Comparison of ENCODE assay signal across 9 cellular contexts in genomic region chr2:55120634-55121359, GRCh38.
A peak's percentile ranks its signal among the peaks of the same experiment; 100 is the strongest.
DNase-seq lines count a peak whose midpoint lies in the region; ATAC-seq and TF ChIP-seq lines count a peak whose summit lies in the region.
"Had no signal": no experiment of that assay in that cellular context is flagged by ENCODE, and none has a peak within 500 bp of the region (broad histone marks: within the 10 kb centered on the region; RNA-seq: fewer than 3 reads in every experiment).

No MANE protein-coding gene starts in this region.

- H3K4me1 Mint-ChIP-seq in nephron progenitor cell: peaks cover 35% of the 10 kb centered on the region
- peaks cover 1% of the 10 kb centered on the region for H3K4me1 Mint-ChIP-seq in activated T-helper 1 cell treated with anti-CD3 and anti-CD28 coated beads, Interleukin-12 subunit alpha, Interleukin-12 subunit beta, Interleukin-2, Interleukin-4 antibody, amounts not matched to agents 30 ng/mL and 10 ng/mL and 1 ng/mL, durations not matched to agents 14 hours and 24 hours and 36 hours (ENCODE audit: low read depth)

- H3K4me3 Mint-ChIP-seq in nephron progenitor cell: peak overlapping the region; percentile 46
- H3K4me3 Mint-ChIP-seq in activated T-helper 1 cell treated with anti-CD3 and anti-CD28 coated beads, Interleukin-12 subunit alpha, Interleukin-12 subunit beta, Interleukin-2, Interleukin-4 antibody, amounts not matched to agents 30 ng/mL and 10 ng/mL and 1 ng/mL, durations not matched to agents 14 hours and 24 hours and 36 hours: no peak overlapping the region

- intact Hi-C loops in activated T-helper 1 cell treated with anti-CD3 and anti-CD28 coated beads, Interleukin-12 subunit alpha, Interleukin-12 subunit beta, Interleukin-2, Interleukin-4 antibody, amounts not matched to agents 30 ng/mL and 10 ng/mL and 1 ng/mL, durations not matched to agents 14 hours and 24 hours and 36 hours (cut with micrococcal nuclease): no loop called here

- TF ChIP-seq CTCF in coronary artery (IDR thresholded peaks at IDR 0.05) (no peak), nephron progenitor cell (IDR thresholded peaks at IDR 0.05) (no peak)

- H3K27ac Mint-ChIP-seq in nephron progenitor cell: peak overlapping the region; percentile 53
- H3K27ac Mint-ChIP-seq in activated T-helper 1 cell treated with anti-CD3 and anti-CD28 coated beads, Interleukin-12 subunit alpha, Interleukin-12 subunit beta, Interleukin-2, Interleukin-4 antibody, amounts not matched to agents 30 ng/mL and 10 ng/mL and 1 ng/mL, durations not matched to agents 14 hours and 24 hours and 36 hours: no peak overlapping the region

- no peak for ATAC-seq in HG03175 (IDR thresholded peaks at IDR 0.05; ENCODE audit: unreplicated experiment)

- peak overlapping the region; percentile 41 to 83 for H3K27ac ChIP-seq in coronary artery

- H3K27me3 Mint-ChIP-seq in nephron progenitor cell (ENCODE audit: low read depth, poor library complexity): peaks cover 9% of the 10 kb centered on the region
- H3K27me3 Mint-ChIP-seq in activated T-helper 1 cell treated with anti-CD3 and anti-CD28 coated beads, Interleukin-12 subunit alpha, Interleukin-12 subunit beta, Interleukin-2, Interleukin-4 antibody, amounts not matched to agents 30 ng/mL and 10 ng/mL and 1 ng/mL, durations not matched to agents 14 hours and 24 hours and 36 hours (ENCODE audit: insufficient read depth): peaks cover 6% of the 10 kb centered on the region

- peaks cover 12% of the 10 kb centered on the region for H3K36me3 Mint-ChIP-seq in nephron progenitor cell (ENCODE audit: low read depth)
- H3K36me3 Mint-ChIP-seq in activated T-helper 1 cell treated with anti-CD3 and anti-CD28 coated beads, Interleukin-12 subunit alpha, Interleukin-12 subunit beta, Interleukin-2, Interleukin-4 antibody, amounts not matched to agents 30 ng/mL and 10 ng/mL and 1 ng/mL, durations not matched to agents 14 hours and 24 hours and 36 hours (ENCODE audit: low read depth): peaks cover 2% of the 10 kb centered on the region

- peaks cover 15% of the 10 kb centered on the region for H3K9me3 Mint-ChIP-seq in nephron progenitor cell
- no peaks in the 10 kb centered on the region for H3K9me3 Mint-ChIP-seq in activated T-helper 1 cell treated with anti-CD3 and anti-CD28 coated beads, Interleukin-12 subunit alpha, Interleukin-12 subunit beta, Interleukin-2, Interleukin-4 antibody, amounts not matched to agents 30 ng/mL and 10 ng/mL and 1 ng/mL, durations not matched to agents 14 hours and 24 hours and 36 hours

- DNase-seq in Ammon's horn (ENCODE audit: low spot score): peak; percentile 90
- peak; percentile 70 for DNase-seq in NCI-H2171 (lab: John Stamatoyannopoulos, UW)
- no peak for DNase-seq in coronary artery (ENCODE audit: low spot score)
- peak; percentile 73 for DNase-seq in nephron progenitor cell
- no peak for DNase-seq in effector CD8-positive, alpha-beta T cell (lab: John Stamatoyannopoulos, UW)
- no peak for DNase-seq in SW 1271 (lab: John Stamatoyannopoulos, UW)
- no peak for DNase-seq in activated T-helper 1 cell treated with anti-CD3 and anti-CD28 coated beads, Interleukin-12 subunit alpha, Interleukin-12 subunit beta, Interleukin-2, Interleukin-4 antibody, amounts not matched to agents 30 ng/mL and 10 ng/mL and 1 ng/mL, durations not matched to agents 14 hours and 24 hours and 36 hours (ENCODE audit: low spot score)
- DNase-seq: activated T-cell treated with anti-CD3 and anti-CD28 coated beads, Interleukin-2, amount 50 U/mL, for 48 hours had no signal

- H3K4me3 ChIP-seq in coronary artery: no peak overlapping the region

Comparison
In these comparisons a context has a peak if more than half of its experiments do, and no peak if none do; other contexts are left out.
1. DNase-seq: peak in Ammon's horn (single experiment), NCI-H2171 (single experiment) and nephron progenitor cell (single experiment); none in coronary artery (single experiment), effector CD8-positive, alpha-beta T cell (single experiment), SW 1271 (0 of 2) and activated T-helper 1 cell treated with anti-CD3 and anti-CD28 coated beads, Interleukin-12 subunit alpha, Interleukin-12 subunit beta, Interleukin-2, Interleukin-4 antibody, amounts not matched to agents 30 ng/mL and 10 ng/mL and 1 ng/mL, durations not matched to agents 14 hours and 24 hours and 36 hours (single experiment).